ENCODE assay signal across 26 cellular contexts in the genomic region with DNA sequence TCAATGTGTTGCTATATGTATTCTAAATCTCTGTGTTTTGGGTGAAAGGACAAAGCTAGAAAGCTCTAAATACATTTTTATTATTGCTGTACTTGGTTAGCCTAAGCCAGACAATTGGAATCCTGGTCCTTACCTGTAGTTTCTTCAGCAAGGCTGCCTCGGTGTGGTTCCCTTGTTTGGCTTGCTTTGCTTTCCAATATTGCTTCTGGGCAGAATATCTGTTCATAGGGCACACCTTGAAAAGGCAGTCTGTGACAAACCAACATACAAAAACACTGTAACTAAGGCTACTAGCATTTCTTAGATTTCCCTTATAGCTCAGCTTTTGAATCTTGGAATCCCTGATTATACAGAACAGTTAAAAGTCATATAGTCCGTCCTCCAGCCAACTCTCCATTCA.
"Had no signal": no experiment of that assay in that cellular context is flagged by ENCODE, and none has a peak within 500 bp of the region (broad histone marks: within the 10 kb centered on the region; RNA-seq: fewer than 3 reads in every experiment).

No MANE protein-coding gene starts in this region.

- H3K4me1 ChIP-seq: breast epithelium had no signal

- ATAC-seq: activated naive CD4-positive, alpha-beta T cell treated with anti-CD3 and anti-CD28 coated beads, Interleukin-2, amount 50 U/mL, for 72 hours; heart right ventricle; left ventricle myocardium superior; naive thymus-derived CD8-positive, alpha-beta T cell; stimulated activated naive CD8-positive, alpha-beta T cell treated with anti-CD3 and anti-CD28 coated beads, Interleukin-15, Interleukin-2, amounts not matched to agents 100 U/mL and 50 U/mL, for 24 hours; upper lobe of right lung had no signal

- H3K9me3 ChIP-seq: breast epithelium, esophagus muscularis mucosa, right lobe of liver, thyroid gland, upper lobe of right lung had no signal

- H3K4me3 Mint-ChIP-seq: activated CD4-positive, alpha-beta memory T cell treated with anti-CD3 and anti-CD28 coated beads, Interleukin-2, amount 10 ng/mL, durations not matched to agents 7 days and 5 days; activated CD4-positive, alpha-beta T cell treated with anti-CD3 and anti-CD28 coated beads, Interleukin-2, amount 10 ng/mL, durations not matched to agents 24 days and 14 days; activated T-cell treated with anti-CD3 and anti-CD28 coated beads, Interleukin-2, amount 50 U/mL, for 24 hours; naive thymus-derived CD8-positive, alpha-beta T cell; neural crest cell had no signal

- H3K27me3 Mint-ChIP-seq: activated CD4-positive, alpha-beta memory T cell treated with anti-CD3 and anti-CD28 coated beads, Interleukin-2, amount 10 ng/mL, durations not matched to agents 7 days and 5 days; activated CD4-positive, alpha-beta T cell treated with anti-CD3 and anti-CD28 coated beads, Interleukin-2, amount 10 ng/mL, durations not matched to agents 24 days and 14 days; activated T-cell treated with anti-CD3 and anti-CD28 coated beads, Interleukin-2, amount 50 U/mL, for 24 hours; naive thymus-derived CD8-positive, alpha-beta T cell had no signal

- H3K36me3 ChIP-seq: breast epithelium, esophagus muscularis mucosa, right lobe of liver, thyroid gland, upper lobe of right lung had no signal

- H3K27ac Mint-ChIP-seq: activated CD4-positive, alpha-beta memory T cell treated with anti-CD3 and anti-CD28 coated beads, Interleukin-2, amount 10 ng/mL, durations not matched to agents 7 days and 5 days; activated CD4-positive, alpha-beta T cell treated with anti-CD3 and anti-CD28 coated beads, Interleukin-2, amount 10 ng/mL, durations not matched to agents 24 days and 14 days; activated naive CD4-positive, alpha-beta T cell treated with anti-CD3 and anti-CD28 coated beads, Interleukin-2, amount 50 U/mL, for 72 hours; activated T-cell treated with anti-CD3 and anti-CD28 coated beads, Interleukin-2, amount 50 U/mL, for 24 hours had no signal

- H3K9me3 Mint-ChIP-seq: activated CD4-positive, alpha-beta memory T cell treated with anti-CD3 and anti-CD28 coated beads, Interleukin-2, amount 10 ng/mL, durations not matched to agents 7 days and 5 days; activated naive CD4-positive, alpha-beta T cell treated with anti-CD3 and anti-CD28 coated beads, Interleukin-2, amount 50 U/mL, for 72 hours; activated T-cell treated with anti-CD3 and anti-CD28 coated beads, Interleukin-2, amount 50 U/mL, for 24 hours; naive thymus-derived CD8-positive, alpha-beta T cell; neural crest cell had no signal

- H3K27ac ChIP-seq: esophagus muscularis mucosa, heart right ventricle, right lobe of liver, thyroid gland, upper lobe of right lung, VCaP had no signal

- DNase-seq: activated CD4-positive, alpha-beta memory T cell treated with anti-CD3 and anti-CD28 coated beads, Interleukin-2, amount 10 ng/mL, durations not matched to agents 7 days and 5 days; activated CD4-positive, alpha-beta T cell treated with anti-CD3 and anti-CD28 coated beads, Interleukin-2, amount 10 ng/mL, durations not matched to agents 24 days and 14 days; activated CD8-positive, alpha-beta memory T cell treated with anti-CD3 and anti-CD28 coated beads, Interleukin-2, amount 50 U/mL, for 48 hours; activated T-cell treated with anti-CD3 and anti-CD28 coated beads, Interleukin-2, amount 50 U/mL, for 24 hours; central memory CD4-positive, alpha-beta T cell; foreskin melanocyte; heart right ventricle; left ventricle myocardium superior; naive thymus-derived CD8-positive, alpha-beta T cell; occipital lobe; posterior cingulate gyrus; right lobe of liver; stimulated activated CD4-positive, alpha-beta T cell treated with anti-CD3 and anti-CD28 coated beads, Interleukin-12 subunit alpha, Interleukin-12 subunit beta, amount 100 ng/mL, for 4 hours; stimulated activated CD4-positive, alpha-beta T cell treated with anti-CD3 and anti-CD28 coated beads, Interleukin-4, amount 100 ng/mL, for 1 hour; stimulated activated naive CD8-positive, alpha-beta T cell treated with anti-CD3 and anti-CD28 coated beads, Interleukin-15, Interleukin-2, amounts not matched to agents 100 U/mL and 50 U/mL, for 24 hours; substantia nigra; T-helper 1 cell; T-helper 9 cell; thyroid gland; upper lobe of right lung had no signal

- H3K4me3 ChIP-seq: breast epithelium, esophagus muscularis mucosa, heart right ventricle, right lobe of liver, skin epidermis, thyroid gland, upper lobe of right lung had no signal

- H3K27me3 ChIP-seq: breast epithelium, esophagus muscularis mucosa, heart right ventricle, right lobe of liver, thyroid gland, upper lobe of right lung had no signal
